In genomic region chr1:178093958-178094751, GRCh38 we compare ENCODE assay signal across 8 cellular contexts. TPM values are rescaled to one million over a fixed set of nuclear protein-coding genes. Genes with fewer than 3 reads are reported as not detected.
DNase-seq lines count a peak whose midpoint lies in the region; ATAC-seq lines count a peak whose summit lies in the region.

RASAL2 (plus strand) TSS chr1:178094104; CDS start chr1:178094493, 389 bp downstream.

- peaks cover 58% of the 10 kb centered on the region for H3K4me1 ChIP-seq in SJSA1 (replicated peaks)

- peak; percentile 38 for ATAC-seq in GM21381 (IDR thresholded peaks at IDR 0.05; ENCODE audit: unreplicated experiment)

- peak within 1 kb of the TSS; percentile 84 for H3K27ac ChIP-seq in SJSA1

- peaks cover 21% of the 10 kb centered on the region for H3K36me3 ChIP-seq in SJSA1

- peak within 1 kb of the TSS; percentile 90 for H3K4me3 ChIP-seq in SJSA1

- H3K27me3 ChIP-seq in SJSA1 (replicated peaks) = no peaks in the 10 kb centered on the region

- H3K9me3 ChIP-seq in SJSA1 (replicated peaks) = no peaks in the 10 kb centered on the region

- DNase-seq in DMS153 treated with DMSO at 0.1 percent for 48 hours (lab: John Stamatoyannopoulos, UW; ENCODE audit: unreplicated experiment) (peak; percentile 54), DMS153 (lab: John Stamatoyannopoulos, UW) (no peak), HK-2 (ENCODE audit: unreplicated experiment) (peak; percentile 82), SJSA1 (ENCODE audit: low read depth in 1 of 2, low spot score in 2 of 2) (peak; percentile 80 to 91), dermis microvascular lymphatic vessel endothelial cell (ENCODE audit: low read depth in 2 of 2) (peak in 1 of 2 donors; percentile 84), left kidney (ENCODE audit: low read depth, low spot score) (peak; percentile 91)
- peak; percentile 22 for DNase-seq in stimulated activated CD8-positive, alpha-beta memory T cell treated with anti-CD3 and anti-CD28 coated beads, Interleukin-4, amount 100 ng/mL, for 48 hours

RNA-seq across cellular contexts. Expression of gene RASAL2, which starts in this region (rescaled TPM):
- total RNA-seq in SJSA1 (2014; rRNA removed; shearing (Covaris generic)) = 15.0 and 25.4 TPM in 2 replicates
- total RNA-seq in dermis microvascular lymphatic vessel endothelial cell = 12.6 and 19.1 TPM in 2 replicates
